In the genomic region with DNA sequence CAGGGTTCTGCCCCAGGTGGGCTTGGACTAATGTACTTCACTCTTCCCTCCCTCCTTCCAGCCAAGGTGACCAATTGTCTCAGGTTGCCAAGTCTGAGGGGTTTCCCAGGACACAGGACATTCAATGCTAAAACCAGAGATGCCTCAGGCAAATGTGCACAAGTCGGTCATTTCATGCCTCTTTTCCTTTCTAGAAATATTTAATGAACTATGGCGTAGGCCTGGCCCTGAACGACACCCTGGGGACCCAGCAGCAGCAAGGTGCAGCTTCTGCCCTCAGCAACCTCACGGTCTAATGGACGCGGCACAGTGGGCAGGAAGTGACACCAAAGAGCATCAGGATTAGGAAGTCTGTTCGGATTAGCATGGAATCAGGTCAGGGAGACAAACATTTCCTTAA, we compare ENCODE assay signal across 1 cellular context.
TF ChIP-seq lines count a peak whose summit lies in the region.

No MANE protein-coding gene starts in this region.

TF ChIP-seq in GM23338, 12 proteins besides CTCF, POLR2A, EP300 and RAD21 (continued from another document):
- TF ChIP-seq ZNF462 (CRISPR knock-in tag; IDR thresholded peaks at IDR 0.05) = no peak
